15 cellular contexts compared by ENCODE assay signal in genomic region chr2:172285760-172286159, GRCh38.
DNase-seq lines count a peak whose midpoint lies in the region; ATAC-seq and TF ChIP-seq lines count a peak whose summit lies in the region.
"Had no signal": no experiment of that assay in that cellular context is flagged by ENCODE, and none has a peak within 500 bp of the region (broad histone marks: within the 10 kb centered on the region; RNA-seq: fewer than 3 reads in every experiment).

No MANE protein-coding gene starts in this region.

- 74% methylated on average over 7 of the region's 9 CpGs for WGBS in mammary epithelial cell (ENCODE audit: low coverage, missing lambda C conversion rate)
- WGBS in aorta, 2 donors: 78 to 91% methylated on average over 9 of the region's 9 CpGs

- dilution Hi-C loops in mammary epithelial cell (cut with HindIII; ENCODE audit: low sequenced_read_pairs): no loop called here

- H3K4me1 ChIP-seq in CD8-positive, alpha-beta memory T cell (ENCODE audit: insufficient read depth, low read length): peaks cover 18% of the 10 kb centered on the region
- H3K4me1 ChIP-seq in mammary epithelial cell (ENCODE audit: insufficient read depth, low read length): peaks cover 54% of the 10 kb centered on the region
- H3K4me1 ChIP-seq in aorta (ENCODE audit: control insufficient read depth in 1 of 2, insufficient read depth in 2 of 2, low read length in 2 of 2): peaks cover 0 to 3% of the 10 kb centered on the region in 2 donors

- H3K4me2 ChIP-seq in mammary epithelial cell (ENCODE audit: insufficient read depth, low read depth, low read length): no peak overlapping the region

- no peaks in the 10 kb centered on the region for H4K20me1 ChIP-seq in mammary epithelial cell (ENCODE audit: insufficient read depth, low read length)

- H3K9me3 ChIP-seq in AG04450 (ENCODE audit: control insufficient read depth, insufficient read depth, low read length) (no peaks in the 10 kb centered on the region), mammary epithelial cell (replicated peaks; ENCODE audit: insufficient read depth, low read length) (no peaks in the 10 kb centered on the region), aorta (ENCODE audit: control insufficient read depth, low read length) (no peaks in the 10 kb centered on the region)
- H3K9me3 ChIP-seq in CD8-positive, alpha-beta memory T cell (ENCODE audit: low read length): no peaks in the 10 kb centered on the region
- H3K9me3 ChIP-seq: left lung had no signal

- POLR2A ChIA-PET in AG04450 (lab: Yijun Ruan, JAX): no interaction called here
- POLR2A ChIA-PET in CD8-positive, alpha-beta memory T cell (lab: Charles Lee): no interaction called here

- H3K9me3 Mint-ChIP-seq in CD8-positive, alpha-beta memory T cell: no peaks in the 10 kb centered on the region
- H3K9me3 Mint-ChIP-seq in neural crest cell: no peaks in the 10 kb centered on the region

- peak overlapping the region; percentile 78 for H2AFZ ChIP-seq in mammary epithelial cell (ENCODE audit: low read depth, low read length)

- peaks cover 2 to 13% of the 10 kb centered on the region in 2 donors for H3K27me3 Mint-ChIP-seq in CD8-positive, alpha-beta memory T cell
- H3K27me3 Mint-ChIP-seq in neural crest cell (ENCODE audit: low read depth): no peaks in the 10 kb centered on the region

- in situ Hi-C loops in mammary epithelial cell (cut with MboI; ENCODE audit: low sequenced_read_pairs in 2 of 2): loop anchor here (10.0 kb wide), 2 partner anchors 111 to 179 kb away; no protein-coding TSS in a partner anchor

- TF ChIP-seq CTCF in AG04450 (IDR thresholded peaks at IDR 0.05; ENCODE audit: low read depth, low read length) (no peak), mammary epithelial cell (conservative IDR thresholded peaks at IDR 0.05 in 1 of 2, IDR thresholded peaks at IDR 0.05 in 1 of 2; ENCODE audit: extremely low read depth in 1 of 2, insufficient read depth in 1 of 2, low read depth in 1 of 2, low read length in 2 of 2) (no peak), neural crest cell (conservative IDR thresholded peaks at IDR 0.05) (no peak)

- peak overlapping the region; percentile 74 for H3K27ac ChIP-seq in AG04450 (ENCODE audit: low read depth, low read length)
- no peak overlapping the region for H3K27ac ChIP-seq in CD8-positive, alpha-beta memory T cell (ENCODE audit: low read depth, low read length)
- H3K27ac ChIP-seq in mammary epithelial cell (ENCODE audit: insufficient read depth, low read depth, low read length): peak overlapping the region; percentile 26
- H3K27ac ChIP-seq in aorta (ENCODE audit: low read depth in 1 of 2, low read length in 2 of 2): no peak overlapping the region

- DNase-seq in AG04450 (ENCODE audit: low read depth, low spot score): no peak
- no peak for DNase-seq in CD8-positive, alpha-beta memory T cell
- DNase-seq in mammary epithelial cell: no peak
- no peak for DNase-seq in neural crest cell (ENCODE audit: low read depth, low spot score)
- no peak for DNase-seq in cortex of kidney (lab: John Stamatoyannopoulos, UW)
- DNase-seq in aorta: no peak
- no peak for DNase-seq in NCI-H2107 (lab: John Stamatoyannopoulos, UW)
- DNase-seq in dedifferentiated amniotic fluid mesenchymal stem cell (ENCODE audit: extremely low spot score): no peak
- DNase-seq: activated CD4-positive, CD25-positive, alpha-beta regulatory T cell treated with anti-CD3 and anti-CD28 coated beads, Interleukin-2, amount 50 U/mL, for 72 hours; DND-41; KG1; left lung; NCI-H1436 treated with DMSO at 0.1 percent for 48 hours; NCI-H510A treated with DMSO at 0.1 percent for 48 hours had no signal

- intact Hi-C loops in mammary epithelial cell (cut with micrococcal nuclease): no loop called here
- intact Hi-C loops in aorta (cut with DNase I): no loop called here

- H3K36me3 Mint-ChIP-seq in CD8-positive, alpha-beta memory T cell: no peaks in the 10 kb centered on the region
- no peaks in the 10 kb centered on the region for H3K36me3 Mint-ChIP-seq in neural crest cell (ENCODE audit: low read depth)

- CTCF ChIA-PET in AG04450 (lab: Charles Lee) (no interaction called here), mammary epithelial cell (lab: Charles Lee; ENCODE audit: low non-redundant PET) (no interaction called here)
- CTCF ChIA-PET in CD8-positive, alpha-beta memory T cell (lab: Charles Lee): no interaction called here

- H3K27me3 ChIP-seq in AG04450 (ENCODE audit: control insufficient read depth, insufficient read depth, low read length): no peaks in the 10 kb centered on the region
- H3K27me3 ChIP-seq in CD8-positive, alpha-beta memory T cell (ENCODE audit: insufficient read depth, low read length, poor library complexity, severe bottlenecking): no peaks in the 10 kb centered on the region
- no peaks in the 10 kb centered on the region for H3K27me3 ChIP-seq in mammary epithelial cell (ENCODE audit: insufficient read depth, low read length)
- H3K27me3 ChIP-seq in aorta (ENCODE audit: control insufficient read depth in 1 of 2, insufficient read depth in 2 of 2, low read length in 1 of 2): no peaks in the 10 kb centered on the region
- H3K27me3 ChIP-seq: left lung had no signal

- H3K36me3 ChIP-seq in CD8-positive, alpha-beta memory T cell (ENCODE audit: insufficient read depth, low read length): no peaks in the 10 kb centered on the region
- H3K36me3 ChIP-seq in mammary epithelial cell (ENCODE audit: insufficient read depth, low read length) (no peaks in the 10 kb centered on the region), aorta (ENCODE audit: control insufficient read depth in 1 of 2, insufficient read depth in 2 of 2, low read length in 1 of 2) (no peaks in the 10 kb centered on the region)
- H3K36me3 ChIP-seq: left lung had no signal

- ATAC-seq in aorta (ENCODE audit: low FRiP score): no peak

- H3K4me1 Mint-ChIP-seq in CD8-positive, alpha-beta memory T cell: peaks cover 19 to 30% (median 21%) of the 10 kb centered on the region in 3 donors
- H3K4me1 Mint-ChIP-seq in neural crest cell: peaks cover 44% of the 10 kb centered on the region

- peak overlapping the region in 3 of 7 donors; percentile 7 to 35 (median 9) for H3K4me3 Mint-ChIP-seq in CD8-positive, alpha-beta memory T cell
- H3K4me3 Mint-ChIP-seq in neural crest cell: no peak overlapping the region

- peak overlapping the region in 4 of 8 donors; percentile 8 to 35 (median 18) for H3K27ac Mint-ChIP-seq in CD8-positive, alpha-beta memory T cell
- peak overlapping the region; percentile 95 for H3K27ac Mint-ChIP-seq in neural crest cell (ENCODE audit: unreplicated experiment)

- no peaks in the 10 kb centered on the region for H3K79me2 ChIP-seq in mammary epithelial cell (ENCODE audit: insufficient read depth, low read length)

- no peak overlapping the region for H3K9ac ChIP-seq in mammary epithelial cell (ENCODE audit: insufficient read depth, low read length)

- H3K4me3 ChIP-seq in AG04450 (ENCODE audit: low read depth, low read length) (no peak overlapping the region), mammary epithelial cell (replicated peaks in 1 of 3; ENCODE audit: insufficient read depth in 1 of 3, low read depth in 2 of 3, low read length in 3 of 3) (no peak overlapping the region), aorta (ENCODE audit: low read length in 2 of 2) (no peak overlapping the region)
- peak overlapping the region; percentile 25 for H3K4me3 ChIP-seq in CD8-positive, alpha-beta memory T cell (ENCODE audit: low read length)
- H3K4me3 ChIP-seq: coronary artery, left lung had no signal

- BruUV-seq in mammary epithelial cell (replicated peaks; lab: Mats Ljungman, UMichigan): no TSS peak

Comparison
In these comparisons a context has a peak if more than half of its experiments do, and no peak if none do; other contexts are left out.
1. H3K27ac ChIP-seq: peak in AG04450 (single experiment) and mammary epithelial cell (single experiment); none in CD8-positive, alpha-beta memory T cell (single experiment) and aorta (0 of 2).